1 cellular context compared by ENCODE assay signal in genomic region chr12:57238854-57239554, GRCh38.
TF ChIP-seq lines count a peak whose summit lies in the region.

No MANE protein-coding gene starts in this region.

TF ChIP-seq in GM12878, 131 proteins besides CTCF, POLR2A, EP300 and RAD21 (continued from another document and continues in another):
- TF ChIP-seq SUZ12 (IDR thresholded peaks at IDR 0.05; ENCODE audit: unreplicated experiment) (no peak), NR2F1 (conservative IDR thresholded peaks at IDR 0.05) (peak; percentile 43; the same call in 1 of the 2 replicates), NFXL1 (IDR thresholded peaks at IDR 0.05; ENCODE audit: borderline replicate concordance) (no peak), ETV6 (conservative IDR thresholded peaks at IDR 0.05 in 1 of 2, IDR thresholded peaks at IDR 0.05 in 1 of 2; ENCODE audit: borderline replicate concordance in 1 of 2, low read depth in 1 of 2) (no peak), SMC3 (IDR thresholded peaks at IDR 0.05; ENCODE audit: borderline replicate concordance, low read length) (peak; percentile 91), FOXM1 (IDR thresholded peaks at IDR 0.05; ENCODE audit: low read depth, low read length) (peak; percentile 56; the same call in 1 of the 2 replicates), NFIC (IDR thresholded peaks at IDR 0.05; ENCODE audit: low read depth, low read length) (no peak), TAF1 (IDR thresholded peaks at IDR 0.05; ENCODE audit: borderline replicate concordance, low read depth, low read length) (no peak), NFYA (IDR thresholded peaks at IDR 0.05; ENCODE audit: borderline replicate concordance, low read depth, low read length) (peak; percentile 51; the same call in 1 of the 2 replicates), USF1 (IDR thresholded peaks at IDR 0.05; ENCODE audit: borderline replicate concordance, extremely low read length, insufficient read depth, low read depth, low read length) (no peak), NR2C2 (IDR thresholded peaks at IDR 0.05; ENCODE audit: borderline replicate concordance, control insufficient read depth, insufficient read length, low read depth) (no peak), SRF (IDR thresholded peaks at IDR 0.05; ENCODE audit: low read depth in 2 of 2, low read length in 2 of 2) (no peak), RELB (IDR thresholded peaks at IDR 0.05; ENCODE audit: low read depth) (0 out of 2 replicates have a peak, but pooled peaks have one; percentile 36), HSF1 (IDR thresholded peaks at IDR 0.05; ENCODE audit: low read depth, low read length) (0 out of 2 replicates have a peak, but pooled peaks have one; percentile 52), MXI1 (IDR thresholded peaks at IDR 0.05; ENCODE audit: low read depth, low read length) (peak; percentile 55; the same call in 1 of the 2 replicates), PBX3 (IDR thresholded peaks at IDR 0.05; ENCODE audit: insufficient replicate concordance, low read depth, low read length) (peak; percentile 48), NKRF (conservative IDR thresholded peaks at IDR 0.05) (0 out of 2 replicates have a peak, but pooled peaks have one; percentile 55), IKZF2 (IDR thresholded peaks at IDR 0.05) (peak in 1 of 2 experiments; percentile 33; a peak in 1 of 4 replicates), SKIL (IDR thresholded peaks at IDR 0.05; ENCODE audit: low read depth, poor library complexity, severe bottlenecking) (no peak), BCL11A (IDR thresholded peaks at IDR 0.05; ENCODE audit: low read depth, low read length) (no peak), ZNF274 (IDR thresholded peaks at IDR 0.05; ENCODE audit: insufficient read depth, insufficient read length) (no peak), LARP7 (IDR thresholded peaks at IDR 0.05) (peak; percentile 91), IRF4 (IDR thresholded peaks at IDR 0.05; ENCODE audit: low read depth, low read length) (0 out of 2 replicates have a peak, but pooled peaks have one; percentile 31), PAX8 (IDR thresholded peaks at IDR 0.05) (no peak), TARDBP (IDR thresholded peaks at IDR 0.05; ENCODE audit: borderline replicate concordance) (no peak), KLF5 (IDR thresholded peaks at IDR 0.05; ENCODE audit: partially characterized antibody) (no peak), JUND (IDR thresholded peaks at IDR 0.05; ENCODE audit: low read depth, low read length) (0 out of 2 replicates have a peak, but pooled peaks have one; percentile 38), STAT3 (IDR thresholded peaks at IDR 0.05; ENCODE audit: low read depth, low read length) (no peak), RCOR1 (conservative IDR thresholded peaks at IDR 0.05; ENCODE audit: low read depth, low read length) (no peak), EZH2 (IDR thresholded peaks at IDR 0.05; ENCODE audit: borderline replicate concordance, control insufficient read depth, low read depth, low read length) (no peak), USF2 (IDR thresholded peaks at IDR 0.05; ENCODE audit: borderline replicate concordance, low read depth, low read length) (no peak), ATF3 (IDR thresholded peaks at IDR 0.05; ENCODE audit: borderline replicate concordance, extremely low read depth, low read depth, low read length) (peak; percentile 71; the same call in 1 of the 2 replicates), HDAC6 (IDR thresholded peaks at IDR 0.05; ENCODE audit: unreplicated experiment) (no peak), TBL1XR1 (IDR thresholded peaks at IDR 0.05; ENCODE audit: low read depth, low read length) (no peak), CBX5 (IDR thresholded peaks at IDR 0.05; ENCODE audit: low read depth) (no peak), POU2F2 (IDR thresholded peaks at IDR 0.05; ENCODE audit: borderline replicate concordance, low read depth, low read length) (0 out of 3 replicates have a peak, but pooled peaks have one; percentile 56), SP1 (IDR thresholded peaks at IDR 0.05; ENCODE audit: low read depth, low read length) (peak; percentile 70), ELK1 (IDR thresholded peaks at IDR 0.05; ENCODE audit: low read depth, low read length) (no peak), SMARCA5 (IDR thresholded peaks at IDR 0.05) (peak; percentile 100), NRF1 (conservative IDR thresholded peaks at IDR 0.05; ENCODE audit: low read depth, low read length) (no peak), MEF2B (IDR thresholded peaks at IDR 0.05; ENCODE audit: partially characterized antibody, poor library complexity, severe bottlenecking) (no peak), HDGF (IDR thresholded peaks at IDR 0.05) (0 out of 2 replicates have a peak, but pooled peaks have one; percentile 30), BCLAF1 (IDR thresholded peaks at IDR 0.05) (no peak), CBX3 (IDR thresholded peaks at IDR 0.05; ENCODE audit: borderline replicate concordance, low read depth) (no peak)
